Comparison of ENCODE assay signal across 26 cellular contexts in genomic region chr6:161493731-161494130, GRCh38.
"Had no signal": no experiment of that assay in that cellular context is flagged by ENCODE, and none has a peak within 500 bp of the region (broad histone marks: within the 10 kb centered on the region; RNA-seq: fewer than 3 reads in every experiment).

No MANE protein-coding gene starts in this region.

- H3K36me3 ChIP-seq: brain microvascular endothelial cell, gastroesophageal sphincter, WERI-Rb-1 had no signal

- ATAC-seq: activated CD4-positive, CD25-positive, alpha-beta regulatory T cell treated with anti-CD3 and anti-CD28 coated beads, Interleukin-2, amount 50 U/mL, for 24 hours; activated CD8-positive, alpha-beta T cell treated with anti-CD3 and anti-CD28 coated beads for 36 hours; activated T-cell treated with anti-CD3 and anti-CD28 coated beads, Interleukin-2, amount 50 U/mL, for 4 hours; activated T-helper 17 cell treated with anti-CD3 and anti-CD28 coated beads, Interleukin-2, amount 50 U/mL, for 72 hours; esophagus mucosa; gastroesophageal sphincter; T-helper 17 cell had no signal

- DNase-seq: activated B cell treated with CpG ODN at 0.5 μM for 24 hours; activated CD4-positive, alpha-beta T cell treated with anti-CD3 and anti-CD28 coated beads for 48 hours; activated CD4-positive, alpha-beta T cell treated with anti-CD3 and anti-CD28 coated beads, Interleukin-2, amount 50 U/mL, for 1 hour; activated CD4-positive, alpha-beta T cell treated with anti-CD3 and anti-CD28 coated beads, Interleukin-2, amount 50 U/mL, for 48 hours; activated CD8-positive, alpha-beta memory T cell treated with anti-CD3 and anti-CD28 coated beads for 24 hours; activated CD8-positive, alpha-beta T cell treated with anti-CD3 and anti-CD28 coated beads for 36 hours; activated effector memory CD4-positive, alpha-beta T cell treated with Interleukin-2 at 50 U/mL for 16 hours; activated gamma-delta T cell treated with Interleukin-2 at 50 U/mL for 16 hours; activated naive CD4-positive, alpha-beta T cell treated with anti-CD3 and anti-CD28 coated beads, Interleukin-2, amount 50 U/mL, for 16 hours; activated naive CD4-positive, alpha-beta T cell treated with Interleukin-2 at 50 U/mL for 16 hours; activated T-cell treated with anti-CD3 and anti-CD28 coated beads, Interleukin-2, amount 50 U/mL, for 4 hours; amniotic stem cell; brain microvascular endothelial cell; dorsolateral prefrontal cortex; effector memory CD4-positive, alpha-beta T cell; endodermal cell; foreskin melanocyte; T-helper 1 cell; T-helper 17 cell; T1000; WERI-Rb-1 had no signal

- H3K27me3 ChIP-seq: brain microvascular endothelial cell, dorsolateral prefrontal cortex, gastroesophageal sphincter had no signal

- H3K27ac ChIP-seq: brain microvascular endothelial cell, coronary artery, dorsolateral prefrontal cortex, gastroesophageal sphincter, WERI-Rb-1 had no signal

- H3K4me3 ChIP-seq: coronary artery, gastroesophageal sphincter had no signal

- H3K9me3 ChIP-seq: gastroesophageal sphincter had no signal
